In the genomic region with DNA sequence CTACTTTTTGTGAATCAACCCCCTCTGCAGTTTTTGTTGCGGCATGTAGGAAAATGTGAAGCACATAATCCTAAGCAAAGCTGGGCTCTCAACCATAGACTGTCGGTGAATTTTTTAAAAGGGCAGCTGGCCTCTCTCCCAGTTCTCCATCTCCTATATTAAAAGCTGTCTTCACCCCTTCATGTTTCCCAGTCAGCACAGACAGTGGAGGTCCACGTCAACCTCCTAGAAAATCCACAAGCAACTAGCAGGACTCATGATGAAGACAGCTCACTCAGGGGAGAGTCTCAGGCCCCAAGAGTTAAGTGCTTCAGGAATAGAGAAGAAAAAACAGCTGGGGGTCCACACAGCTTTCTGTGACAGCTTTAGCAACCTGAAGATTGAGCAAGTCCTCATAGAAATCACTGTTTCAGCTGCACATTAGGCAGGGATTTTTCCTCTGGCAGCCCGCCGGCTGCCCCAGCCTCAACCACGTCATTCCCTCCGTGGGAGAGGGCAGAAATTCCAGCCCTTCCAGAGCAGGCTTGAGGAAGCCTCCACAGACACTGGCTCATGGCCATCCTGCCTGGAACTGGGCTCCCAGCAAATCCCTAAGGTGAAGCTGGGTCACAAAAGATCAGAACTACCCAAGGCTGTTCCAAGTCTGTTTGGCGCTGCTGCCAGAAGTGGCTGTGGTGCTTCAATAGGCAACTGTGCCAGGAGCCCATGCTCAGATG, we compare ENCODE assay signal across 1 cellular context.
TF ChIP-seq lines count a peak whose summit lies in the region.

No MANE protein-coding gene starts in this region.

TF ChIP-seq in IMR-90, 13 proteins besides CTCF, POLR2A, EP300 and RAD21 (continued from another document):
- no peak for TF ChIP-seq RFX5 (IDR thresholded peaks at IDR 0.05; ENCODE audit: low read depth, low read length)
- no peak for TF ChIP-seq FOS (IDR thresholded peaks at IDR 0.05; ENCODE audit: low read depth, low read length)
- no peak for TF ChIP-seq CHD1 (IDR thresholded peaks at IDR 0.05; ENCODE audit: low read depth, low read length)
- TF ChIP-seq, protein P1, sequence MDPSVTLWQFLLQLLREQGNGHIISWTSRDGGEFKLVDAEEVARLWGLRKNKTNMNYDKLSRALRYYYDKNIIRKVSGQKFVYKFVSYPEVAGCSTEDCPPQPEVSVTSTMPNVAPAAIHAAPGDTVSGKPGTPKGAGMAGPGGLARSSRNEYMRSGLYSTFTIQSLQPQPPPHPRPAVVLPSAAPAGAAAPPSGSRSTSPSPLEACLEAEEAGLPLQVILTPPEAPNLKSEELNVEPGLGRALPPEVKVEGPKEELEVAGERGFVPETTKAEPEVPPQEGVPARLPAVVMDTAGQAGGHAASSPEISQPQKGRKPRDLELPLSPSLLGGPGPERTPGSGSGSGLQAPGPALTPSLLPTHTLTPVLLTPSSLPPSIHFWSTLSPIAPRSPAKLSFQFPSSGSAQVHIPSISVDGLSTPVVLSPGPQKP (IDR thresholded peaks at IDR 0.05; ENCODE audit: borderline replicate concordance, low read depth, low read length), result no peak
- no peak for TF ChIP-seq BHLHE40 (IDR thresholded peaks at IDR 0.05; ENCODE audit: low read depth, low read length)
- no peak for TF ChIP-seq SMC3 (IDR thresholded peaks at IDR 0.05; ENCODE audit: low read depth, low read length)
- TF ChIP-seq, protein P2, sequence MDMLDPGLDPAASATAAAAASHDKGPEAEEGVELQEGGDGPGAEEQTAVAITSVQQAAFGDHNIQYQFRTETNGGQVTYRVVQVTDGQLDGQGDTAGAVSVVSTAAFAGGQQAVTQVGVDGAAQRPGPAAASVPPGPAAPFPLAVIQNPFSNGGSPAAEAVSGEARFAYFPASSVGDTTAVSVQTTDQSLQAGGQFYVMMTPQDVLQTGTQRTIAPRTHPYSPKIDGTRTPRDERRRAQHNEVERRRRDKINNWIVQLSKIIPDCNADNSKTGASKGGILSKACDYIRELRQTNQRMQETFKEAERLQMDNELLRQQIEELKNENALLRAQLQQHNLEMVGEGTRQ (IDR thresholded peaks at IDR 0.05; ENCODE audit: low read depth, low read length), result no peak
- peak; percentile 64 for TF ChIP-seq CEBPB (IDR thresholded peaks at IDR 0.05; ENCODE audit: low read depth, low read length)
TF ChIP-seq in IMR-90: peak in this region for 2.
